In the genomic region with DNA sequence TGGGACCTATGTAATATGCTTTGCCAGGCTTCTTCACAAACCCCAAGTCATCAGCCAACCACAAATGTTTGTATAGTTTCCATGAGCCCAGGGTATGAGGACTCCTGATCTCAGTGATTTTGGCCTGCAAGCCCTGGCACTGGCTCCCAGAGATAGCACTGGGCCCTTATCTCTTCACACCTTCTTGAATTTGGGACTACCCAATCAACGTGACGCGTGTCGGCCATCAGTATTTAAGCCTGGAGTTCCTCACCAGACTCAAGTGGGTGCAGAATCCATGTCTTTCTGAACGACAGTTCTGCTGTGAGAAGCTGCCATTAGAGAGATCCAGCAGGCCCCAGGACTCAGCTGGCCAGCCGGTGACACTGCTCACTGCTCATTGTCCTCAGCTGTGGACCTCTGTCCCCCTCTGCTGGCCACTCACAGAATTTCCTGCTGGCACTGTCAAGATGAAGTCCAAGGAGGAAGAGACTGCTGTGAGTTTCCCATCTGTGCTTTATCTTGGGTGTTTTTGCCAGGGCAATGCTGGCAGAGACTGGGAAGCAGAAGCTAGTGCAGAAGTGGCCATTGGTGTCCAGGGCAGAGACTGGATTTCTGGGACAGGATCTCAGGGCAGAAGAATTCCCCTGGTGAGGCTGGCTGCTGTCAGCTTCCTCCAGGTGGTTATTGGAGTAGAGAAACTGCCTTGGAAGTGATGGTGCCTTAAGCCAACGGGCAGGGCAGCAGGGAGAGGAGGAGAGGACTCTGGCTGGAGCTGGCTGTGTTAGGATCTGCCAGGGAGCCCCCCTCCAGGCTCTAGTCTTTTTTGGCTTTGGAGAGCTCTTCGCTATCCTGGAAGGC, we compare ENCODE assay signal across 8 cellular contexts.
DNase-seq lines count a peak whose midpoint lies in the region; ATAC-seq lines count a peak whose summit lies in the region.

No MANE protein-coding gene starts in this region.

- H3K27me3 ChIP-seq in layer of hippocampus (ENCODE audit: control insufficient read depth, insufficient read depth, low read length) = no peaks in the 10 kb centered on the region

- ATAC-seq in HG02885 (IDR thresholded peaks at IDR 0.05; ENCODE audit: poor library complexity, unreplicated experiment) = peak; percentile 66
- ATAC-seq in GM19035 (IDR thresholded peaks at IDR 0.05; ENCODE audit: unreplicated experiment) = no peak

- DNase-seq in D341Med (ENCODE audit: low spot score) = peak; percentile 87
- peak; percentile 92 to 95 for DNase-seq in NCI-H446 (lab: John Stamatoyannopoulos, UW)
- peak; percentile 86 for DNase-seq in activated CD4-positive, CD25-positive, alpha-beta regulatory T cell treated with anti-CD3 and anti-CD28 coated beads, Interleukin-2, amount 50 U/mL, for 72 hours
- peak; percentile 98 for DNase-seq in cerebellar cortex (ENCODE audit: low spot score)
- peak; percentile 90 to 91 for DNase-seq in stimulated activated CD4-positive, alpha-beta T cell treated with anti-CD3 and anti-CD28 coated beads, Interleukin-2, amount 100 ng/mL, for 24 hours

- H3K27ac ChIP-seq in layer of hippocampus (ENCODE audit: low read depth, low read length) = peak overlapping the region; percentile 93
